ENCODE assay signal across 1 cellular context in the genomic region with DNA sequence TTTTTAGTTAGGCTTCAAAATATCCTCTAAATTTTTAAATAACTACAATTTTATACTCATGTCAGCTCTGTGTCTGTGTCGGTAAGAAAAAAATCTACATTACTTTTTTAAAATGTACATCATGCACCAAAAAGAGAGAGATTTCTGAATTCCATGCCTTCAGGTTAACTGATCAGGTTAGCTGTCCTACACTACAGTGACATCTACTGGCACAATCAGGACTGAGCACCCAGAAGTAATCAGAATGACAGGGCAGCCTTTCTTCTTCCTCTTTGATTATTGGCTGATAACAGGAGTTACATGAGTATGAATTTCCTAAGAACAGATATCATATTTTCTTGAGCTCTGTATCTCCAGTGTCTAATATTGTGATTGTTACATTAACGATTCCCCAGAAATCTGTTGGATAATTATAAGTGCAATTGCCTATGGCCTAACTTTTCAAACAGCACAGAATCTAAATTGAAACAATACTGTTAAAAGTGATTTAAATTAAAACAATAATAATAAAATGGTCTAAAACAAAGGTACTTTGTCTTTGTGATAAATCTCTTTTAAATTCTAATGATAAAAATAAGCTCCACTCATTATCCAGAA.
TF ChIP-seq lines count a peak whose summit lies in the region.

No MANE protein-coding gene starts in this region.

TF ChIP-seq in K562, 482 proteins besides CTCF, POLR2A, EP300 and RAD21 (continued from another document and continues in another):
- TF ChIP-seq, protein P1, sequence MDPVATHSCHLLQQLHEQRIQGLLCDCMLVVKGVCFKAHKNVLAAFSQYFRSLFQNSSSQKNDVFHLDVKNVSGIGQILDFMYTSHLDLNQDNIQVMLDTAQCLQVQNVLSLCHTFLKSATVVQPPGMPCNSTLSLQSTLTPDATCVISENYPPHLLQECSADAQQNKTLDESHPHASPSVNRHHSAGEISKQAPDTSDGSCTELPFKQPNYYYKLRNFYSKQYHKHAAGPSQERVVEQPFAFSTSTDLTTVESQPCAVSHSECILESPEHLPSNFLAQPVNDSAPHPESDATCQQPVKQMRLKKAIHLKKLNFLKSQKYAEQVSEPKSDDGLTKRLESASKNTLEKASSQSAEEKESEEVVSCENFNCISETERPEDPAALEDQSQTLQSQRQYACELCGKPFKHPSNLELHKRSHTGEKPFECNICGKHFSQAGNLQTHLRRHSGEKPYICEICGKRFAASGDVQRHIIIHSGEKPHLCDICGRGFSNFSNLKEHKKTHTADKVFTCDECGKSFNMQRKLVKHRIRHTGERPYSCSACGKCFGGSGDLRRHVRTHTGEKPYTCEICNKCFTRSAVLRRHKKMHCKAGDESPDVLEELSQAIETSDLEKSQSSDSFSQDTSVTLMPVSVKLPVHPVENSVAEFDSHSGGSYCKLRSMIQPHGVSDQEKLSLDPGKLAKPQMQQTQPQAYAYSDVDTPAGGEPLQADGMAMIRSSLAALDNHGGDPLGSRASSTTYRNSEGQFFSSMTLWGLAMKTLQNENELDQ (CRISPR knock-in tag; IDR thresholded peaks at IDR 0.05; ENCODE audit: borderline replicate concordance) = no peak
- TF ChIP-seq ZNF121 (CRISPR knock-in tag; conservative IDR thresholded peaks at IDR 0.05) (no peak), MTA2 (IDR thresholded peaks at IDR 0.05; ENCODE audit: low read depth) (no peak), TEAD2 (tag; IDR thresholded peaks at IDR 0.05) (no peak), KLF1 (tag; IDR thresholded peaks at IDR 0.05) (no peak), CAMTA2 (CRISPR knock-in tag; conservative IDR thresholded peaks at IDR 0.05) (no peak), KLF13 (tag; IDR thresholded peaks at IDR 0.05; ENCODE audit: borderline replicate concordance, low read depth) (no peak), ZNF282 (CRISPR knock-in tag; IDR thresholded peaks at IDR 0.05) (no peak), LARP7 (IDR thresholded peaks at IDR 0.05) (no peak), NR2C1 (IDR thresholded peaks at IDR 0.05) (no peak), NR2C1 (tag; IDR thresholded peaks at IDR 0.05) (no peak), ZNF232 (CRISPR knock-in tag; IDR thresholded peaks at IDR 0.05) (no peak), FOXJ3 (CRISPR knock-in tag; IDR thresholded peaks at IDR 0.05) (no peak), SOX6 (IDR thresholded peaks at IDR 0.05) (no peak), POLR2G (IDR thresholded peaks at IDR 0.05; ENCODE audit: low read depth, low read length) (no peak), RBFOX2 (IDR thresholded peaks at IDR 0.05; ENCODE audit: low read depth, low read length) (no peak), ZNF212 (CRISPR knock-in tag; IDR thresholded peaks at IDR 0.05) (no peak), ZNF140 (CRISPR knock-in tag; IDR thresholded peaks at IDR 0.05) (no peak), CC2D1A (IDR thresholded peaks at IDR 0.05) (peak; percentile 79), PHF21A (IDR thresholded peaks at IDR 0.05; ENCODE audit: borderline replicate concordance, low read depth) (no peak; the same call in 1 of the 2 replicates), NFYB (IDR thresholded peaks at IDR 0.05; ENCODE audit: extremely low read depth, insufficient read length) (no peak), CBX2 (IDR thresholded peaks at IDR 0.05; ENCODE audit: insufficient read depth, low read length, poor library complexity, severe bottlenecking) (no peak), DACH1 (IDR thresholded peaks at IDR 0.05; ENCODE audit: partially characterized antibody) (no peak), ZNF431 (CRISPR knock-in tag; IDR thresholded peaks at IDR 0.05) (no peak), ARNT (IDR thresholded peaks at IDR 0.05) (no peak), CHD1 (IDR thresholded peaks at IDR 0.05; ENCODE audit: low read length) (no peak), ZNF134 (CRISPR knock-in tag; conservative IDR thresholded peaks at IDR 0.05) (0 out of 2 replicates have a peak, but pooled peaks have one; percentile 19), TRIM24 (IDR thresholded peaks at IDR 0.05) (no peak), MBD2 (IDR thresholded peaks at IDR 0.05; ENCODE audit: borderline replicate concordance, low read depth) (no peak), CBX5 (IDR thresholded peaks at IDR 0.05; ENCODE audit: borderline replicate concordance, low read depth) (no peak), ZFP30 (CRISPR knock-in tag; IDR thresholded peaks at IDR 0.05; ENCODE audit: borderline replicate concordance) (no peak), ZNF644 (tag; IDR thresholded peaks at IDR 0.05; ENCODE audit: low read depth) (no peak), MAFG (tag; conservative IDR thresholded peaks at IDR 0.05) (peak; percentile 46; the same call in 1 of the 2 replicates), L3MBTL2 (IDR thresholded peaks at IDR 0.05) (no peak)
- TF ChIP-seq, protein P2, sequence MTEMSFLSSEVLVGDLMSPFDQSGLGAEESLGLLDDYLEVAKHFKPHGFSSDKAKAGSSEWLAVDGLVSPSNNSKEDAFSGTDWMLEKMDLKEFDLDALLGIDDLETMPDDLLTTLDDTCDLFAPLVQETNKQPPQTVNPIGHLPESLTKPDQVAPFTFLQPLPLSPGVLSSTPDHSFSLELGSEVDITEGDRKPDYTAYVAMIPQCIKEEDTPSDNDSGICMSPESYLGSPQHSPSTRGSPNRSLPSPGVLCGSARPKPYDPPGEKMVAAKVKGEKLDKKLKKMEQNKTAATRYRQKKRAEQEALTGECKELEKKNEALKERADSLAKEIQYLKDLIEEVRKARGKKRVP (CRISPR knock-in tag; IDR thresholded peaks at IDR 0.05) = no peak
- TF ChIP-seq, protein P3, sequence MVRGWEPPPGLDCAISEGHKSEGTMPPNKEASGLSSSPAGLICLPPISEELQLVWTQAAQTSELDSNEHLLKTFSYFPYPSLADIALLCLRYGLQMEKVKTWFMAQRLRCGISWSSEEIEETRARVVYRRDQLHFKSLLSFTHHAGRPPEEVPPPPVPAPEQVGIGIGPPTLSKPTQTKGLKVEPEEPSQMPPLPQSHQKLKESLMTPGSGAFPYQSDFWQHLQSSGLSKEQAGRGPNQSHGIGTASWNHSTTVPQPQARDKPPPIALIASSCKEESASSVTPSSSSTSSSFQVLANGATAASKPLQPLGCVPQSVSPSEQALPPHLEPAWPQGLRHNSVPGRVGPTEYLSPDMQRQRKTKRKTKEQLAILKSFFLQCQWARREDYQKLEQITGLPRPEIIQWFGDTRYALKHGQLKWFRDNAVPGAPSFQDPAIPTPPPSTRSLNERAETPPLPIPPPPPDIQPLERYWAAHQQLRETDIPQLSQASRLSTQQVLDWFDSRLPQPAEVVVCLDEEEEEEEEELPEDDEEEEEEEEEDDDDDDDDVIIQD (CRISPR knock-in tag; IDR thresholded peaks at IDR 0.05) = no peak
- TF ChIP-seq, protein P4, sequence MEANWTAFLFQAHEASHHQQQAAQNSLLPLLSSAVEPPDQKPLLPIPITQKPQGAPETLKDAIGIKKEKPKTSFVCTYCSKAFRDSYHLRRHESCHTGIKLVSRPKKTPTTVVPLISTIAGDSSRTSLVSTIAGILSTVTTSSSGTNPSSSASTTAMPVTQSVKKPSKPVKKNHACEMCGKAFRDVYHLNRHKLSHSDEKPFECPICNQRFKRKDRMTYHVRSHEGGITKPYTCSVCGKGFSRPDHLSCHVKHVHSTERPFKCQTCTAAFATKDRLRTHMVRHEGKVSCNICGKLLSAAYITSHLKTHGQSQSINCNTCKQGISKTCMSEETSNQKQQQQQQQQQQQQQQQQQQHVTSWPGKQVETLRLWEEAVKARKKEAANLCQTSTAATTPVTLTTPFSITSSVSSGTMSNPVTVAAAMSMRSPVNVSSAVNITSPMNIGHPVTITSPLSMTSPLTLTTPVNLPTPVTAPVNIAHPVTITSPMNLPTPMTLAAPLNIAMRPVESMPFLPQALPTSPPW (CRISPR knock-in tag; IDR thresholded peaks at IDR 0.05) = peak; percentile 36; the same call in 1 of the 2 replicates
- TF ChIP-seq, protein P5, sequence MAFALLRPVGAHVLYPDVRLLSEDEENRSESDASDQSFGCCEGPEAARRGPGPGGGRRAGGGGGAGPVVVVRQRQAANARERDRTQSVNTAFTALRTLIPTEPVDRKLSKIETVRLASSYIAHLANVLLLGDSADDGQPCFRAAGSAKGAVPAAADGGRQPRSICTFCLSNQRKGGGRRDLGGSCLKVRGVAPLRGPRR (CRISPR knock-in tag; IDR thresholded peaks at IDR 0.05) = no peak
- TF ChIP-seq, protein P6, sequence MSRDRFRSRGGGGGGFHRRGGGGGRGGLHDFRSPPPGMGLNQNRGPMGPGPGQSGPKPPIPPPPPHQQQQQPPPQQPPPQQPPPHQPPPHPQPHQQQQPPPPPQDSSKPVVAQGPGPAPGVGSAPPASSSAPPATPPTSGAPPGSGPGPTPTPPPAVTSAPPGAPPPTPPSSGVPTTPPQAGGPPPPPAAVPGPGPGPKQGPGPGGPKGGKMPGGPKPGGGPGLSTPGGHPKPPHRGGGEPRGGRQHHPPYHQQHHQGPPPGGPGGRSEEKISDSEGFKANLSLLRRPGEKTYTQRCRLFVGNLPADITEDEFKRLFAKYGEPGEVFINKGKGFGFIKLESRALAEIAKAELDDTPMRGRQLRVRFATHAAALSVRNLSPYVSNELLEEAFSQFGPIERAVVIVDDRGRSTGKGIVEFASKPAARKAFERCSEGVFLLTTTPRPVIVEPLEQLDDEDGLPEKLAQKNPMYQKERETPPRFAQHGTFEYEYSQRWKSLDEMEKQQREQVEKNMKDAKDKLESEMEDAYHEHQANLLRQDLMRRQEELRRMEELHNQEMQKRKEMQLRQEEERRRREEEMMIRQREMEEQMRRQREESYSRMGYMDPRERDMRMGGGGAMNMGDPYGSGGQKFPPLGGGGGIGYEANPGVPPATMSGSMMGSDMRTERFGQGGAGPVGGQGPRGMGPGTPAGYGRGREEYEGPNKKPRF (IDR thresholded peaks at IDR 0.05; ENCODE audit: low read depth, low read length) = no peak
- TF ChIP-seq, protein P7, sequence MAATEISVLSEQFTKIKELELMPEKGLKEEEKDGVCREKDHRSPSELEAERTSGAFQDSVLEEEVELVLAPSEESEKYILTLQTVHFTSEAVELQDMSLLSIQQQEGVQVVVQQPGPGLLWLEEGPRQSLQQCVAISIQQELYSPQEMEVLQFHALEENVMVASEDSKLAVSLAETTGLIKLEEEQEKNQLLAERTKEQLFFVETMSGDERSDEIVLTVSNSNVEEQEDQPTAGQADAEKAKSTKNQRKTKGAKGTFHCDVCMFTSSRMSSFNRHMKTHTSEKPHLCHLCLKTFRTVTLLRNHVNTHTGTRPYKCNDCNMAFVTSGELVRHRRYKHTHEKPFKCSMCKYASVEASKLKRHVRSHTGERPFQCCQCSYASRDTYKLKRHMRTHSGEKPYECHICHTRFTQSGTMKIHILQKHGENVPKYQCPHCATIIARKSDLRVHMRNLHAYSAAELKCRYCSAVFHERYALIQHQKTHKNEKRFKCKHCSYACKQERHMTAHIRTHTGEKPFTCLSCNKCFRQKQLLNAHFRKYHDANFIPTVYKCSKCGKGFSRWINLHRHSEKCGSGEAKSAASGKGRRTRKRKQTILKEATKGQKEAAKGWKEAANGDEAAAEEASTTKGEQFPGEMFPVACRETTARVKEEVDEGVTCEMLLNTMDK (IDR thresholded peaks at IDR 0.05; ENCODE audit: borderline replicate concordance, insufficient read depth, low read depth, low read length, poor library complexity, severe bottlenecking) = no peak
- TF ChIP-seq, protein P8, sequence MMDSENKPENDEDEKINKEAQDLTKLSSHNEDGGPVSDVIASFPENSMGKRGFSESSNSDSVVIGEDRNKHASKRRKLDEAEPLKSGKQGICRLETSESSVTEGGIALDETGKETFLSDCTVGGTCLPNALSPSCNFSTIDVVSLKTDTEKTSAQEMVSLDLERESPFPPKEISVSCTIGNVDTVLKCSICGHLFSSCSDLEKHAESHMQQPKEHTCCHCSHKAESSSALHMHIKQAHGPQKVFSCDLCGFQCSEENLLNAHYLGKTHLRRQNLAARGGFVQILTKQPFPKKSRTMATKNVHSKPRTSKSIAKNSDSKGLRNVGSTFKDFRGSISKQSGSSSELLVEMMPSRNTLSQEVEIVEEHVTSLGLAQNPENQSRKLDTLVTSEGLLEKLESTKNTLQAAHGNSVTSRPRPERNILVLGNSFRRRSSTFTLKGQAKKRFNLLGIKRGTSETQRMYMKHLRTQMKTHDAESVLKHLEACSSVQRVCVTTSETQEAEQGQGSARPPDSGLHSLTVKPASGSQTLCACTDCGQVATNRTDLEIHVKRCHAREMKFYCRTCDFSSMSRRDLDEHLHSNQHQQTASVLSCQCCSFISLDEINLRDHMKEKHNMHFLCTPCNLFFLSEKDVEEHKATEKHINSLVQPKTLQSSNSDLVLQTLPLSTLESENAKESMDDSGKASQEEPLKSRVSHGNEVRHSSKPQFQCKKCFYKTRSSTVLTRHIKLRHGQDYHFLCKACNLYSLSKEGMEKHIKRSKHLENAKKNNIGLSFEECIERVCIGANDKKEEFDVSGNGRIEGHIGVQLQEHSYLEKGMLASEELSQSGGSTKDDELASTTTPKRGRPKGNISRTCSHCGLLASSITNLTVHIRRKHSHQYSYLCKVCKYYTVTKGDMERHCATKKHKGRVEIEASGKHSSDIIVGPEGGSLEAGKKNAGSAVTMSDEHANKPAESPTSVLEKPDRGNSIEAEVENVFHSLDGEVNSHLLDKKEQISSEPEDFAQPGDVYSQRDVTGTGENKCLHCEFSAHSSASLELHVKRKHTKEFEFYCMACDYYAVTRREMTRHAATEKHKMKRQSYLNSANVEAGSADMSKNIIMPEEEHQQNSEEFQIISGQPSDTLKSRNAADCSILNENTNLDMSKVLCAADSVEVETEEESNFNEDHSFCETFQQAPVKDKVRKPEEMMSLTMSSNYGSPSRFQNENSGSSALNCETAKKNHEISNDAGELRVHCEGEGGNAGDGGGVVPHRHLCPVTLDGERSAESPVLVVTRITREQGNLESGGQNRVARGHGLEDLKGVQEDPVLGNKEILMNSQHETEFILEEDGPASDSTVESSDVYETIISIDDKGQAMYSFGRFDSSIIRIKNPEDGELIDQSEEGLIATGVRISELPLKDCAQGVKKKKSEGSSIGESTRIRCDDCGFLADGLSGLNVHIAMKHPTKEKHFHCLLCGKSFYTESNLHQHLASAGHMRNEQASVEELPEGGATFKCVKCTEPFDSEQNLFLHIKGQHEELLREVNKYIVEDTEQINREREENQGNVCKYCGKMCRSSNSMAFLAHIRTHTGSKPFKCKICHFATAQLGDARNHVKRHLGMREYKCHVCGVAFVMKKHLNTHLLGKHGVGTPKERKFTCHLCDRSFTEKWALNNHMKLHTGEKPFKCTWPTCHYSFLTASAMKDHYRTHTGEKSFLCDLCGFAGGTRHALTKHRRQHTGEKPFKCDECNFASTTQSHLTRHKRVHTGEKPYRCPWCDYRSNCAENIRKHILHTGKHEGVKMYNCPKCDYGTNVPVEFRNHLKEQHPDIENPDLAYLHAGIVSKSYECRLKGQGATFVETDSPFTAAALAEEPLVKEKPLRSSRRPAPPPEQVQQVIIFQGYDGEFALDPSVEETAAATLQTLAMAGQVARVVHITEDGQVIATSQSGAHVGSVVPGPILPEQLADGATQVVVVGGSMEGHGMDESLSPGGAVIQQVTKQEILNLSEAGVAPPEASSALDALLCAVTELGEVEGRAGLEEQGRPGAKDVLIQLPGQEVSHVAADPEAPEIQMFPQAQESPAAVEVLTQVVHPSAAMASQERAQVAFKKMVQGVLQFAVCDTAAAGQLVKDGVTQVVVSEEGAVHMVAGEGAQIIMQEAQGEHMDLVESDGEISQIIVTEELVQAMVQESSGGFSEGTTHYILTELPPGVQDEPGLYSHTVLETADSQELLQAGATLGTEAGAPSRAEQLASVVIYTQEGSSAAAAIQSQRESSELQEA (IDR thresholded peaks at IDR 0.05; ENCODE audit: low read depth) = no peak
- TF ChIP-seq, protein P9, sequence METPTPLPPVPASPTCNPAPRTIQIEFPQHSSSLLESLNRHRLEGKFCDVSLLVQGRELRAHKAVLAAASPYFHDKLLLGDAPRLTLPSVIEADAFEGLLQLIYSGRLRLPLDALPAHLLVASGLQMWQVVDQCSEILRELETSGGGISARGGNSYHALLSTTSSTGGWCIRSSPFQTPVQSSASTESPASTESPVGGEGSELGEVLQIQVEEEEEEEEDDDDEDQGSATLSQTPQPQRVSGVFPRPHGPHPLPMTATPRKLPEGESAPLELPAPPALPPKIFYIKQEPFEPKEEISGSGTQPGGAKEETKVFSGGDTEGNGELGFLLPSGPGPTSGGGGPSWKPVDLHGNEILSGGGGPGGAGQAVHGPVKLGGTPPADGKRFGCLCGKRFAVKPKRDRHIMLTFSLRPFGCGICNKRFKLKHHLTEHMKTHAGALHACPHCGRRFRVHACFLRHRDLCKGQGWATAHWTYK (CRISPR knock-in tag; IDR thresholded peaks at IDR 0.05) = no peak
